9 cellular contexts compared by ENCODE assay signal in the genomic region with DNA sequence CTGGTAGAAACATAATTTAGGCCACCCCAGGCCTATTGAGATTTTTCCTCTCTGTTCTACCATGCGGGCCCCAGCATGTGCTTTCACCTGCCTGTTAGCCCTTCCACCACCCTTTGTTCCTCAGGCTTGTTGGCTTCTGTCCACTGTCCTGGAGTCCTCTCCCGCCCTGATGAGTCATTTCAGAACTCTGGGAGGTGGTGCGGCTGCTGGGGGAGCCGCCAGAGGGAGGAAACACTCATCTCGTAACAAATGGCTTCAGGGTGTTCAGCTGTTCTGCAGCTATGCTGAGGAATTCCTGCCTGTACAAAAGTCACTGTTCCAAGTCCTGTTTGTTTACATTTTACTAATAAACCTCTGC. TPM values are rescaled to one million over a fixed set of nuclear protein-coding genes. Genes with fewer than 3 reads are reported as not detected.
DNase-seq lines count a peak whose midpoint lies in the region; TF ChIP-seq lines count a peak whose summit lies in the region.
"Had no signal": no experiment of that assay in that cellular context is flagged by ENCODE, and none has a peak within 500 bp of the region (broad histone marks: within the 10 kb centered on the region; RNA-seq: fewer than 3 reads in every experiment).

No MANE protein-coding gene starts in this region.

- peaks cover 9% of the 10 kb centered on the region for H3K4me1 Mint-ChIP-seq in progenitor cell of endocrine pancreas (ENCODE audit: low read depth)

- no peaks in the 10 kb centered on the region for H3K9me3 ChIP-seq in cardiac muscle cell (ENCODE audit: low read depth)
- H3K9me3 ChIP-seq: BLaER1 treated with 17β-estradiol and CSF1 and Interleukin-3, amounts not matched to agents 10 nM and 100 nM had no signal

- peaks cover 9% of the 10 kb centered on the region for H3K4me1 ChIP-seq in cardiac muscle cell (ENCODE audit: low read depth)

- H3K9me3 Mint-ChIP-seq in progenitor cell of endocrine pancreas (ENCODE audit: low read depth) = no peaks in the 10 kb centered on the region

- DNase-seq in NCI-H748 (lab: John Stamatoyannopoulos, UW; ENCODE audit: unreplicated experiment) (peak; percentile 9), NCI-H748 treated with DMSO at 0.1 percent for 48 hours (lab: John Stamatoyannopoulos, UW) (no peak), UCSD-AML1 (lab: John Stamatoyannopoulos, UW; ENCODE audit: unreplicated experiment) (peak; percentile 67), cardiac muscle cell (ENCODE audit: low read depth in 1 of 2, low spot score in 1 of 2) (peak; percentile 46 to 95), progenitor cell of endocrine pancreas (ENCODE audit: low spot score, unreplicated experiment) (no peak), GM13976 (ENCODE audit: low spot score) (no peak)
- DNase-seq in activated naive CD4-positive, alpha-beta T cell (lab: John Stamatoyannopoulos, UW) = no peak
- DNase-seq in activated CD4-positive, alpha-beta T cell treated with anti-CD3 and anti-CD28 coated beads for 48 hours = no peak

- no peak overlapping the region for H3K4me3 Mint-ChIP-seq in progenitor cell of endocrine pancreas (ENCODE audit: low read depth)

- peak overlapping the region; percentile 85 for H3K27ac Mint-ChIP-seq in progenitor cell of endocrine pancreas

- in situ Hi-C loops in GM13976 (cut with MboI; ENCODE audit: low sequenced_read_pairs, unreplicated experiment) = no loop called here

- TF ChIP-seq CTCF in cardiac muscle cell (IDR thresholded peaks at IDR 0.05; ENCODE audit: low read depth, low read length) = peak; percentile 64
- peak; percentile 14 for TF ChIP-seq CTCF in progenitor cell of endocrine pancreas (IDR thresholded peaks at IDR 0.05; ENCODE audit: unreplicated experiment)
- TF ChIP-seq CTCF in GM13976 (IDR thresholded peaks at IDR 0.05; ENCODE audit: borderline replicate concordance, control extremely low read depth, extremely low read depth, insufficient read depth, missing control alignments) = no peak

- no peak overlapping the region for H3K4me3 ChIP-seq in cardiac muscle cell
- H3K4me3 ChIP-seq: BLaER1 treated with 17β-estradiol and CSF1 and Interleukin-3, amounts not matched to agents 10 nM and 100 nM had no signal

- no peaks in the 10 kb centered on the region for H3K27me3 ChIP-seq in cardiac muscle cell
- H3K27me3 ChIP-seq: BLaER1 treated with 17β-estradiol and CSF1 and Interleukin-3, amounts not matched to agents 10 nM and 100 nM had no signal

- H3K27ac ChIP-seq in cardiac muscle cell = no peak overlapping the region
- H3K27ac ChIP-seq: BLaER1 treated with 17β-estradiol and CSF1 and Interleukin-3, amounts not matched to agents 10 nM and 100 nM had no signal

- peaks cover 7% of the 10 kb centered on the region for H3K27me3 Mint-ChIP-seq in progenitor cell of endocrine pancreas

- no peaks in the 10 kb centered on the region for H3K36me3 ChIP-seq in cardiac muscle cell
- H3K36me3 ChIP-seq: BLaER1 treated with 17β-estradiol and CSF1 and Interleukin-3, amounts not matched to agents 10 nM and 100 nM had no signal

- no peaks in the 10 kb centered on the region for H3K36me3 Mint-ChIP-seq in progenitor cell of endocrine pancreas (ENCODE audit: insufficient read depth)

RNA-seq across cellular contexts. Expression of gene LRTM1, which starts 36.3 kb away (rescaled TPM):
- not detected in 2 replicates for total RNA-seq in cardiac muscle cell
- polyA plus RNA-seq in cardiac muscle cell = 0.13 and 0.56 TPM in 2 replicates
- total RNA-seq in progenitor cell of endocrine pancreas = not detected in 2 replicates

Comparison
In these comparisons a context has a peak if more than half of its experiments do, and no peak if none do; other contexts are left out.
1. DNase-seq: peak in NCI-H748 (single experiment), UCSD-AML1 (single experiment) and cardiac muscle cell (2 of 2); none in NCI-H748 treated with DMSO at 0.1 percent for 48 hours (single experiment), progenitor cell of endocrine pancreas (single experiment), activated naive CD4-positive, alpha-beta T cell (0 of 4), activated CD4-positive, alpha-beta T cell treated with anti-CD3 and anti-CD28 coated beads for 48 hours (single experiment) and GM13976 (single experiment).